ENCODE assay signal across 24 cellular contexts in the genomic region with DNA sequence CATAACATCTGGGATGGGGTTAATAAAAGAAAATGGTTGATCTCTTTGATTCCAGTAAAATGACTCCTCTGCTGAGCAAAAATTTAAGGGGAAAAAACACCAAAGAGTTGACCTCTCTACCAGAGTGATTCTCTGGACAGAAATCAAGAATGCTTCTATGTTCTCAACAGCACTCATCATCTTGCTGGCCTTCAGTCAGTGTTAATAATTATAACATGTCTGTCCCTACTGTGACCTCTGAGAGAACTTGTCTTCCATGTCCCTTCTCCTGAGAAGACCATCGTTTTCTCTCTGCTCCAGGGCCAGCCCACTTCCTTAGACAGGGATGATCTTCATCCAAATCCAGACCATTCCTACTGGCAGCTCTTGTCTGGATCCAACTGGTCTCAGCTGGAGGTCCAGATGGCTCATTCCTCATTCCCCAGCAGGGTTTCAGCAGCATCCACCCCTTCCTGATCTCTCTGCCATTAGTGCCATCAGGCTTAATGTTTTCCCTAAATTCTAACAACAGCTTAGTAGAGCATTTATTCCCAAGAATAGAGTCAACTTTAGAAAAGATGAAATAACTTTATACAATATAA.
DNase-seq lines count a peak whose midpoint lies in the region; TF ChIP-seq lines count a peak whose summit lies in the region.
"Had no signal": no experiment of that assay in that cellular context is flagged by ENCODE, and none has a peak within 500 bp of the region (broad histone marks: within the 10 kb centered on the region; RNA-seq: fewer than 3 reads in every experiment).

No MANE protein-coding gene starts in this region.

- in situ Hi-C loops in astrocyte of the spinal cord (cut with HindIII; ENCODE audit: low sequenced_read_pairs), result no loop called here

- no peaks in the 10 kb centered on the region for H3K9me3 Mint-ChIP-seq in activated T-helper 1 cell treated with anti-CD3 and anti-CD28 coated beads, Interleukin-12 subunit alpha, Interleukin-12 subunit beta, Interleukin-2, Interleukin-4 antibody, amounts not matched to agents 30 ng/mL and 10 ng/mL and 1 ng/mL, durations not matched to agents 14 hours and 24 hours and 36 hours
- no peaks in the 10 kb centered on the region for H3K9me3 Mint-ChIP-seq in glutamatergic neuron (ENCODE audit: unreplicated experiment)
- H3K9me3 Mint-ChIP-seq: activated T-helper 2 cell treated with anti-CD3 and anti-CD28 coated beads, Interferon-gamma antibody, Interleukin-2, Interleukin-4, amounts not matched to agents 10 μg/mL and 5 μg/mL and 100 μg/mL, durations not matched to agents 14 hours and 24 hours and 36 hours; central memory CD8-positive, alpha-beta T cell; nephron; stimulated activated naive CD8-positive, alpha-beta T cell treated with anti-CD3 and anti-CD28 coated beads, Interleukin-15, amount 100 ng/mL, for 72 hours had no signal

- no peaks in the 10 kb centered on the region for H3K27me3 ChIP-seq in spleen (replicated peaks in 1 of 7)
- H3K27me3 ChIP-seq: Peyer's patch, upper lobe of right lung had no signal

- no peak overlapping the region for H3K27ac Mint-ChIP-seq in activated T-helper 1 cell treated with anti-CD3 and anti-CD28 coated beads, Interleukin-12 subunit alpha, Interleukin-12 subunit beta, Interleukin-2, Interleukin-4 antibody, amounts not matched to agents 30 ng/mL and 10 ng/mL and 1 ng/mL, durations not matched to agents 14 hours and 24 hours and 36 hours
- H3K27ac Mint-ChIP-seq in glutamatergic neuron (ENCODE audit: unreplicated experiment), result no peak overlapping the region
- H3K27ac Mint-ChIP-seq: activated CD8-positive, alpha-beta memory T cell treated with anti-CD3 and anti-CD28 coated beads, Interleukin-2, amount 10 ng/mL, durations not matched to agents 7 days and 5 days; activated T-helper 2 cell treated with anti-CD3 and anti-CD28 coated beads, Interferon-gamma antibody, Interleukin-2, Interleukin-4, amounts not matched to agents 10 μg/mL and 5 μg/mL and 100 μg/mL, durations not matched to agents 14 hours and 24 hours and 36 hours; nephron; stimulated activated naive CD8-positive, alpha-beta T cell treated with anti-CD3 and anti-CD28 coated beads, Interleukin-15, amount 100 ng/mL, for 72 hours had no signal

- intact Hi-C loops in spleen (cut with DNase I; ENCODE audit: low total_unique reads), result no loop called here
- intact Hi-C loops in activated T-helper 1 cell treated with anti-CD3 and anti-CD28 coated beads, Interleukin-12 subunit alpha, Interleukin-12 subunit beta, Interleukin-2, Interleukin-4 antibody, amounts not matched to agents 30 ng/mL and 10 ng/mL and 1 ng/mL, durations not matched to agents 14 hours and 24 hours and 36 hours (cut with micrococcal nuclease), result no loop called here

- no peaks in the 10 kb centered on the region for H3K36me3 ChIP-seq in spleen
- H3K36me3 ChIP-seq: Peyer's patch, upper lobe of right lung had no signal

- no peak overlapping the region for H3K4me3 Mint-ChIP-seq in activated T-helper 1 cell treated with anti-CD3 and anti-CD28 coated beads, Interleukin-12 subunit alpha, Interleukin-12 subunit beta, Interleukin-2, Interleukin-4 antibody, amounts not matched to agents 30 ng/mL and 10 ng/mL and 1 ng/mL, durations not matched to agents 14 hours and 24 hours and 36 hours
- no peak overlapping the region for H3K4me3 Mint-ChIP-seq in glutamatergic neuron (ENCODE audit: unreplicated experiment)
- H3K4me3 Mint-ChIP-seq: activated CD8-positive, alpha-beta memory T cell treated with anti-CD3 and anti-CD28 coated beads, Interleukin-2, amount 10 ng/mL, durations not matched to agents 7 days and 5 days; central memory CD8-positive, alpha-beta T cell; nephron; stimulated activated naive CD8-positive, alpha-beta T cell treated with anti-CD3 and anti-CD28 coated beads, Interleukin-15, amount 100 ng/mL, for 72 hours had no signal

- H3K4me3 ChIP-seq in astrocyte of the spinal cord (ENCODE audit: low read depth, low read length) (no peak overlapping the region), foreskin fibroblast (ENCODE audit: low read depth in 1 of 2, low read length in 2 of 2) (no peak overlapping the region), spleen (no peak overlapping the region)
- H3K4me3 ChIP-seq: Peyer's patch, SK-N-MC, upper lobe of right lung had no signal

- H3K27me3 Mint-ChIP-seq in activated T-helper 1 cell treated with anti-CD3 and anti-CD28 coated beads, Interleukin-12 subunit alpha, Interleukin-12 subunit beta, Interleukin-2, Interleukin-4 antibody, amounts not matched to agents 30 ng/mL and 10 ng/mL and 1 ng/mL, durations not matched to agents 14 hours and 24 hours and 36 hours (ENCODE audit: insufficient read depth), result no peaks in the 10 kb centered on the region
- H3K27me3 Mint-ChIP-seq in glutamatergic neuron (ENCODE audit: unreplicated experiment), result no peaks in the 10 kb centered on the region
- H3K27me3 Mint-ChIP-seq: stimulated activated naive CD8-positive, alpha-beta T cell treated with anti-CD3 and anti-CD28 coated beads, Interleukin-15, amount 100 ng/mL, for 72 hours had no signal

- no peaks in the 10 kb centered on the region for H3K4me1 Mint-ChIP-seq in activated T-helper 1 cell treated with anti-CD3 and anti-CD28 coated beads, Interleukin-12 subunit alpha, Interleukin-12 subunit beta, Interleukin-2, Interleukin-4 antibody, amounts not matched to agents 30 ng/mL and 10 ng/mL and 1 ng/mL, durations not matched to agents 14 hours and 24 hours and 36 hours (ENCODE audit: low read depth)
- H3K4me1 Mint-ChIP-seq in glutamatergic neuron (ENCODE audit: low read depth, unreplicated experiment), result peaks cover 3% of the 10 kb centered on the region
- H3K4me1 Mint-ChIP-seq: central memory CD8-positive, alpha-beta T cell; stimulated activated naive CD8-positive, alpha-beta T cell treated with anti-CD3 and anti-CD28 coated beads, Interleukin-15, amount 100 ng/mL, for 72 hours had no signal

- 13 to 56% (median 36%) methylated on average over 1 of the region's 1 CpG for WGBS in spleen, 5 donors

- H3K27ac ChIP-seq in spleen, result no peak overlapping the region
- H3K27ac ChIP-seq: C4-2B, Peyer's patch, SK-N-MC, upper lobe of right lung had no signal

- H3K9me3 ChIP-seq in spleen, result no peaks in the 10 kb centered on the region
- H3K9me3 ChIP-seq: Peyer's patch, upper lobe of right lung had no signal

- DNase-seq in NCI-H524 (lab: John Stamatoyannopoulos, UW) (peak; percentile 33 to 61), NCI-H524 treated with DMSO at 0.1 percent for 48 hours (lab: John Stamatoyannopoulos, UW) (no peak), astrocyte of the spinal cord (ENCODE audit: low read depth, low spot score) (peak; percentile 56), foreskin fibroblast (peak; percentile 66 to 83), spleen (no peak), middle frontal gyrus (ENCODE audit: extremely low spot score, low spot score) (no peak), glutamatergic neuron (no peak)
- DNase-seq in activated T-helper 1 cell treated with anti-CD3 and anti-CD28 coated beads, Interleukin-12 subunit alpha, Interleukin-12 subunit beta, Interleukin-2, Interleukin-4 antibody, amounts not matched to agents 30 ng/mL and 10 ng/mL and 1 ng/mL, durations not matched to agents 14 hours and 24 hours and 36 hours (ENCODE audit: low spot score), result no peak
- DNase-seq: 8988T; activated CD4-positive, CD25-positive, alpha-beta regulatory T cell treated with anti-CD3 and anti-CD28 coated beads, Interleukin-2, amount 50 U/mL, for 72 hours; activated CD8-positive, alpha-beta memory T cell treated with anti-CD3 and anti-CD28 coated beads, Interleukin-2, amount 10 ng/mL, durations not matched to agents 7 days and 5 days; mesenchymal stem cell; NCI-H187; NCI-H345; NK-92 treated with Interleukin-12 subunit alpha and Interleukin-12 subunit beta, amount 100 ng/mL, for 24 hours; Peyer's patch; stimulated activated CD4-positive, alpha-beta T cell treated with anti-CD3 and anti-CD28 coated beads, Interleukin-4, amount 100 ng/mL, for 1 hour; stimulated activated naive CD8-positive, alpha-beta T cell treated with anti-CD3 and anti-CD28 coated beads, Interleukin-15, amount 100 ng/mL, for 72 hours; upper lobe of right lung had no signal

- no peaks in the 10 kb centered on the region for H3K4me1 ChIP-seq in spleen
- H3K4me1 ChIP-seq: Peyer's patch, upper lobe of right lung had no signal

- H3K36me3 Mint-ChIP-seq in activated T-helper 1 cell treated with anti-CD3 and anti-CD28 coated beads, Interleukin-12 subunit alpha, Interleukin-12 subunit beta, Interleukin-2, Interleukin-4 antibody, amounts not matched to agents 30 ng/mL and 10 ng/mL and 1 ng/mL, durations not matched to agents 14 hours and 24 hours and 36 hours (ENCODE audit: low read depth), result no peaks in the 10 kb centered on the region
- H3K36me3 Mint-ChIP-seq in glutamatergic neuron (ENCODE audit: unreplicated experiment), result no peaks in the 10 kb centered on the region

- no peak for TF ChIP-seq POLR2A in spleen (IDR thresholded peaks at IDR 0.05)

- TF ChIP-seq CTCF in astrocyte of the spinal cord (IDR thresholded peaks at IDR 0.05; ENCODE audit: low read depth, low read length), result no peak
- TF ChIP-seq CTCF in foreskin fibroblast (IDR thresholded peaks at IDR 0.05; ENCODE audit: low read depth, low read length), result no peak
- TF ChIP-seq CTCF in spleen (IDR thresholded peaks at IDR 0.05 in 8 of 11, conservative IDR thresholded peaks at IDR 0.05 in 3 of 11), result no peak
- TF ChIP-seq CTCF in glutamatergic neuron (IDR thresholded peaks at IDR 0.05; ENCODE audit: partially characterized antibody, unreplicated experiment), result no peak

Comparison
In these comparisons a context has a peak if more than half of its experiments do, and no peak if none do; other contexts are left out.
1. DNase-seq: peak in NCI-H524 (2 of 2), astrocyte of the spinal cord (single experiment) and foreskin fibroblast (2 of 2); none in NCI-H524 treated with DMSO at 0.1 percent for 48 hours (single experiment), spleen (single experiment), activated T-helper 1 cell treated with anti-CD3 and anti-CD28 coated beads, Interleukin-12 subunit alpha, Interleukin-12 subunit beta, Interleukin-2, Interleukin-4 antibody, amounts not matched to agents 30 ng/mL and 10 ng/mL and 1 ng/mL, durations not matched to agents 14 hours and 24 hours and 36 hours (single experiment), middle frontal gyrus (single experiment) and glutamatergic neuron (single experiment).